ENCODE assay signal across 1 cellular context in genomic region chr22:42805016-42805997, GRCh38.
TF ChIP-seq lines count a peak whose summit lies in the region.

No MANE protein-coding gene starts in this region.

TF ChIP-seq in HepG2, 621 proteins besides CTCF, POLR2A, EP300 and RAD21 (continued from another document and continues in another):
- TF ChIP-seq, protein P1, sequence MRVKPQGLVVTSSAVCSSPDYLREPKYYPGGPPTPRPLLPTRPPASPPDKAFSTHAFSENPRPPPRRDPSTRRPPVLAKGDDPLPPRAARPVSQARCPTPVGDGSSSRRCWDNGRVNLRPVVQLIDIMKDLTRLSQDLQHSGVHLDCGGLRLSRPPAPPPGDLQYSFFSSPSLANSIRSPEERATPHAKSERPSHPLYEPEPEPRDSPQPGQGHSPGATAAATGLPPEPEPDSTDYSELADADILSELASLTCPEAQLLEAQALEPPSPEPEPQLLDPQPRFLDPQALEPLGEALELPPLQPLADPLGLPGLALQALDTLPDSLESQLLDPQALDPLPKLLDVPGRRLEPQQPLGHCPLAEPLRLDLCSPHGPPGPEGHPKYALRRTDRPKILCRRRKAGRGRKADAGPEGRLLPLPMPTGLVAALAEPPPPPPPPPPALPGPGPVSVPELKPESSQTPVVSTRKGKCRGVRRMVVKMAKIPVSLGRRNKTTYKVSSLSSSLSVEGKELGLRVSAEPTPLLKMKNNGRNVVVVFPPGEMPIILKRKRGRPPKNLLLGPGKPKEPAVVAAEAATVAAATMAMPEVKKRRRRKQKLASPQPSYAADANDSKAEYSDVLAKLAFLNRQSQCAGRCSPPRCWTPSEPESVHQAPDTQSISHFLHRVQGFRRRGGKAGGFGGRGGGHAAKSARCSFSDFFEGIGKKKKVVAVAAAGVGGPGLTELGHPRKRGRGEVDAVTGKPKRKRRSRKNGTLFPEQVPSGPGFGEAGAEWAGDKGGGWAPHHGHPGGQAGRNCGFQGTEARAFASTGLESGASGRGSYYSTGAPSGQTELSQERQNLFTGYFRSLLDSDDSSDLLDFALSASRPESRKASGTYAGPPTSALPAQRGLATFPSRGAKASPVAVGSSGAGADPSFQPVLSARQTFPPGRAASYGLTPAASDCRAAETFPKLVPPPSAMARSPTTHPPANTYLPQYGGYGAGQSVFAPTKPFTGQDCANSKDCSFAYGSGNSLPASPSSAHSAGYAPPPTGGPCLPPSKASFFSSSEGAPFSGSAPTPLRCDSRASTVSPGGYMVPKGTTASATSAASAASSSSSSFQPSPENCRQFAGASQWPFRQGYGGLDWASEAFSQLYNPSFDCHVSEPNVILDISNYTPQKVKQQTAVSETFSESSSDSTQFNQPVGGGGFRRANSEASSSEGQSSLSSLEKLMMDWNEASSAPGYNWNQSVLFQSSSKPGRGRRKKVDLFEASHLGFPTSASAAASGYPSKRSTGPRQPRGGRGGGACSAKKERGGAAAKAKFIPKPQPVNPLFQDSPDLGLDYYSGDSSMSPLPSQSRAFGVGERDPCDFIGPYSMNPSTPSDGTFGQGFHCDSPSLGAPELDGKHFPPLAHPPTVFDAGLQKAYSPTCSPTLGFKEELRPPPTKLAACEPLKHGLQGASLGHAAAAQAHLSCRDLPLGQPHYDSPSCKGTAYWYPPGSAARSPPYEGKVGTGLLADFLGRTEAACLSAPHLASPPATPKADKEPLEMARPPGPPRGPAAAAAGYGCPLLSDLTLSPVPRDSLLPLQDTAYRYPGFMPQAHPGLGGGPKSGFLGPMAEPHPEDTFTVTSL (CRISPR knock-in tag; IDR thresholded peaks at IDR 0.05; ENCODE audit: borderline replicate concordance) = peak; percentile 74
- peak; percentile 58; the same call in 1 of the 2 replicates for TF ChIP-seq SRY (CRISPR knock-in tag; IDR thresholded peaks at IDR 0.05)
- TF ChIP-seq, protein P2, sequence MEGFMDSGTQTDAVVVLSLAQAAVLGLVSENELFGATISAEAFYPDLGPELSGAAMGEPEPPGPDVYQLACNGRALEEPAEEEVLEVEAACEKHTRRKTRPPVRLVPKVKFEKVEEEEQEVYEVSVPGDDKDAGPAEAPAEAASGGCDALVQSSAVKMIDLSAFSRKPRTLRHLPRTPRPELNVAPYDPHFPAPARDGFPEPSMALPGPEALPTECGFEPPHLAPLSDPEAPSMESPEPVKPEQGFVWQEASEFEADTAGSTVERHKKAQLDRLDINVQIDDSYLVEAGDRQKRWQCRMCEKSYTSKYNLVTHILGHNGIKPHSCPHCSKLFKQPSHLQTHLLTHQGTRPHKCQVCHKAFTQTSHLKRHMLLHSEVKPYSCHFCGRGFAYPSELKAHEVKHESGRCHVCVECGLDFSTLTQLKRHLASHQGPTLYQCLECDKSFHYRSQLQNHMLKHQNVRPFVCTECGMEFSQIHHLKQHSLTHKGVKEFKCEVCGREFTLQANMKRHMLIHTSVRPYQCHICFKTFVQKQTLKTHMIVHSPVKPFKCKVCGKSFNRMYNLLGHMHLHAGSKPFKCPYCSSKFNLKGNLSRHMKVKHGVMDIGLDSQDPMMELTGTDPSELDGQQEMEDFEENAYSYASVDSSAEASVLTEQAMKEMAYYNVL (CRISPR knock-in tag; IDR thresholded peaks at IDR 0.05; ENCODE audit: borderline replicate concordance) = 0 out of 2 replicates have a peak, but pooled peaks have one; percentile 28
- no peak for TF ChIP-seq ZNF75D (CRISPR knock-in tag; IDR thresholded peaks at IDR 0.05; ENCODE audit: borderline replicate concordance)
- no peak for TF ChIP-seq ZNF101 (CRISPR knock-in tag; IDR thresholded peaks at IDR 0.05; ENCODE audit: borderline replicate concordance, low read depth)
- no peak for TF ChIP-seq MZF1 (CRISPR knock-in tag; IDR thresholded peaks at IDR 0.05; ENCODE audit: borderline replicate concordance)
- TF ChIP-seq ZNF747 (CRISPR knock-in tag; IDR thresholded peaks at IDR 0.05; ENCODE audit: borderline replicate concordance) = no peak
- TF ChIP-seq, protein P3, sequence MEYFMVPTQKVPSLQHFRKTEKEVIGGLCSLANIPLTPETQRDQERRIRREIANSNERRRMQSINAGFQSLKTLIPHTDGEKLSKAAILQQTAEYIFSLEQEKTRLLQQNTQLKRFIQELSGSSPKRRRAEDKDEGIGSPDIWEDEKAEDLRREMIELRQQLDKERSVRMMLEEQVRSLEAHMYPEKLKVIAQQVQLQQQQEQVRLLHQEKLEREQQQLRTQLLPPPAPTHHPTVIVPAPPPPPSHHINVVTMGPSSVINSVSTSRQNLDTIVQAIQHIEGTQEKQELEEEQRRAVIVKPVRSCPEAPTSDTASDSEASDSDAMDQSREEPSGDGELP (IDR thresholded peaks at IDR 0.05; ENCODE audit: borderline replicate concordance, low read depth) = peak; percentile 54; the same call in 1 of the 2 replicates
- TF ChIP-seq KLF6 (CRISPR knock-in tag; IDR thresholded peaks at IDR 0.05) = no peak
- peak; percentile 5 for TF ChIP-seq TEAD3 (CRISPR knock-in tag; optimal IDR thresholded peaks at IDR 0.05; ENCODE audit: borderline replicate concordance)
- TF ChIP-seq ZBED4 (CRISPR knock-in tag; IDR thresholded peaks at IDR 0.05; ENCODE audit: borderline replicate concordance) = no peak
- TF ChIP-seq ZNF33B (CRISPR knock-in tag; IDR thresholded peaks at IDR 0.05) = no peak
- TF ChIP-seq BRD4 (CRISPR knock-in tag; IDR thresholded peaks at IDR 0.05) = peak; percentile 81
- TF ChIP-seq, protein P4, sequence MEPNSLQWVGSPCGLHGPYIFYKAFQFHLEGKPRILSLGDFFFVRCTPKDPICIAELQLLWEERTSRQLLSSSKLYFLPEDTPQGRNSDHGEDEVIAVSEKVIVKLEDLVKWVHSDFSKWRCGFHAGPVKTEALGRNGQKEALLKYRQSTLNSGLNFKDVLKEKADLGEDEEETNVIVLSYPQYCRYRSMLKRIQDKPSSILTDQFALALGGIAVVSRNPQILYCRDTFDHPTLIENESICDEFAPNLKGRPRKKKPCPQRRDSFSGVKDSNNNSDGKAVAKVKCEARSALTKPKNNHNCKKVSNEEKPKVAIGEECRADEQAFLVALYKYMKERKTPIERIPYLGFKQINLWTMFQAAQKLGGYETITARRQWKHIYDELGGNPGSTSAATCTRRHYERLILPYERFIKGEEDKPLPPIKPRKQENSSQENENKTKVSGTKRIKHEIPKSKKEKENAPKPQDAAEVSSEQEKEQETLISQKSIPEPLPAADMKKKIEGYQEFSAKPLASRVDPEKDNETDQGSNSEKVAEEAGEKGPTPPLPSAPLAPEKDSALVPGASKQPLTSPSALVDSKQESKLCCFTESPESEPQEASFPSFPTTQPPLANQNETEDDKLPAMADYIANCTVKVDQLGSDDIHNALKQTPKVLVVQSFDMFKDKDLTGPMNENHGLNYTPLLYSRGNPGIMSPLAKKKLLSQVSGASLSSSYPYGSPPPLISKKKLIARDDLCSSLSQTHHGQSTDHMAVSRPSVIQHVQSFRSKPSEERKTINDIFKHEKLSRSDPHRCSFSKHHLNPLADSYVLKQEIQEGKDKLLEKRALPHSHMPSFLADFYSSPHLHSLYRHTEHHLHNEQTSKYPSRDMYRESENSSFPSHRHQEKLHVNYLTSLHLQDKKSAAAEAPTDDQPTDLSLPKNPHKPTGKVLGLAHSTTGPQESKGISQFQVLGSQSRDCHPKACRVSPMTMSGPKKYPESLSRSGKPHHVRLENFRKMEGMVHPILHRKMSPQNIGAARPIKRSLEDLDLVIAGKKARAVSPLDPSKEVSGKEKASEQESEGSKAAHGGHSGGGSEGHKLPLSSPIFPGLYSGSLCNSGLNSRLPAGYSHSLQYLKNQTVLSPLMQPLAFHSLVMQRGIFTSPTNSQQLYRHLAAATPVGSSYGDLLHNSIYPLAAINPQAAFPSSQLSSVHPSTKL (CRISPR knock-in tag; IDR thresholded peaks at IDR 0.05) = peak; percentile 83
- no peak for TF ChIP-seq BORCS8-MEF2B (CRISPR knock-in tag; IDR thresholded peaks at IDR 0.05)
- TF ChIP-seq ZNF207 (IDR thresholded peaks at IDR 0.05; ENCODE audit: borderline replicate concordance) = no peak
- no peak for TF ChIP-seq PRPF4 (IDR thresholded peaks at IDR 0.05; ENCODE audit: low read depth, low read length, poor library complexity, severe bottlenecking)
- TF ChIP-seq, protein P5, sequence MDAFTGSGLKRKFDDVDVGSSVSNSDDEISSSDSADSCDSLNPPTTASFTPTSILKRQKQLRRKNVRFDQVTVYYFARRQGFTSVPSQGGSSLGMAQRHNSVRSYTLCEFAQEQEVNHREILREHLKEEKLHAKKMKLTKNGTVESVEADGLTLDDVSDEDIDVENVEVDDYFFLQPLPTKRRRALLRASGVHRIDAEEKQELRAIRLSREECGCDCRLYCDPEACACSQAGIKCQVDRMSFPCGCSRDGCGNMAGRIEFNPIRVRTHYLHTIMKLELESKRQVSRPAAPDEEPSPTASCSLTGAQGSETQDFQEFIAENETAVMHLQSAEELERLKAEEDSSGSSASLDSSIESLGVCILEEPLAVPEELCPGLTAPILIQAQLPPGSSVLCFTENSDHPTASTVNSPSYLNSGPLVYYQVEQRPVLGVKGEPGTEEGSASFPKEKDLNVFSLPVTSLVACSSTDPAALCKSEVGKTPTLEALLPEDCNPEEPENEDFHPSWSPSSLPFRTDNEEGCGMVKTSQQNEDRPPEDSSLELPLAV (CRISPR knock-in tag; conservative IDR thresholded peaks at IDR 0.05; ENCODE audit: low read depth) = no peak
- peak; percentile 23 for TF ChIP-seq MED8 (CRISPR knock-in tag; IDR thresholded peaks at IDR 0.05; ENCODE audit: insufficient replicate concordance)
- no peak for TF ChIP-seq DNMT1 (CRISPR knock-in tag; IDR thresholded peaks at IDR 0.05)
- peak; percentile 62 for TF ChIP-seq SIX4 (CRISPR knock-in tag; IDR thresholded peaks at IDR 0.05)
- no peak for TF ChIP-seq ZNF558 (CRISPR knock-in tag; IDR thresholded peaks at IDR 0.05; ENCODE audit: borderline replicate concordance)
- TF ChIP-seq EHMT2 (IDR thresholded peaks at IDR 0.05; ENCODE audit: borderline replicate concordance, low read depth, low read length) = no peak
- TF ChIP-seq, protein P6, sequence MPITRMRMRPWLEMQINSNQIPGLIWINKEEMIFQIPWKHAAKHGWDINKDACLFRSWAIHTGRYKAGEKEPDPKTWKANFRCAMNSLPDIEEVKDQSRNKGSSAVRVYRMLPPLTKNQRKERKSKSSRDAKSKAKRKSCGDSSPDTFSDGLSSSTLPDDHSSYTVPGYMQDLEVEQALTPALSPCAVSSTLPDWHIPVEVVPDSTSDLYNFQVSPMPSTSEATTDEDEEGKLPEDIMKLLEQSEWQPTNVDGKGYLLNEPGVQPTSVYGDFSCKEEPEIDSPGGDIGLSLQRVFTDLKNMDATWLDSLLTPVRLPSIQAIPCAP (CRISPR knock-in tag; IDR thresholded peaks at IDR 0.05; ENCODE audit: low read depth) = no peak
- TF ChIP-seq TEAD2 (CRISPR knock-in tag; IDR thresholded peaks at IDR 0.05) = no peak
- TF ChIP-seq ZSCAN30 (CRISPR knock-in tag; IDR thresholded peaks at IDR 0.05) = no peak
- no peak for TF ChIP-seq ZNF780A (CRISPR knock-in tag; IDR thresholded peaks at IDR 0.05)
- TF ChIP-seq ZNF3 (CRISPR knock-in tag; IDR thresholded peaks at IDR 0.05) = peak; percentile 68
- no peak for TF ChIP-seq ZNF720 (CRISPR knock-in tag; IDR thresholded peaks at IDR 0.05)
- TF ChIP-seq ARID2 (CRISPR knock-in tag; IDR thresholded peaks at IDR 0.05; ENCODE audit: borderline replicate concordance) = no peak
- peak; percentile 62 for TF ChIP-seq SAP130 (CRISPR knock-in tag; IDR thresholded peaks at IDR 0.05; ENCODE audit: low read depth)
- TF ChIP-seq, protein P7, sequence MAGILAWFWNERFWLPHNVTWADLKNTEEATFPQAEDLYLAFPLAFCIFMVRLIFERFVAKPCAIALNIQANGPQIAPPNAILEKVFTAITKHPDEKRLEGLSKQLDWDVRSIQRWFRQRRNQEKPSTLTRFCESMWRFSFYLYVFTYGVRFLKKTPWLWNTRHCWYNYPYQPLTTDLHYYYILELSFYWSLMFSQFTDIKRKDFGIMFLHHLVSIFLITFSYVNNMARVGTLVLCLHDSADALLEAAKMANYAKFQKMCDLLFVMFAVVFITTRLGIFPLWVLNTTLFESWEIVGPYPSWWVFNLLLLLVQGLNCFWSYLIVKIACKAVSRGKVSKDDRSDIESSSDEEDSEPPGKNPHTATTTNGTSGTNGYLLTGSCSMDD (CRISPR knock-in tag; IDR thresholded peaks at IDR 0.05) = no peak
- no peak for TF ChIP-seq ZNF713 (CRISPR knock-in tag; IDR thresholded peaks at IDR 0.05)
- peak; percentile 61 for TF ChIP-seq MIXL1 (CRISPR knock-in tag; IDR thresholded peaks at IDR 0.05)
- TF ChIP-seq ZNF180 (CRISPR knock-in tag; IDR thresholded peaks at IDR 0.05; ENCODE audit: borderline replicate concordance, low read depth) = no peak
- TF ChIP-seq SSRP1 (CRISPR knock-in tag; IDR thresholded peaks at IDR 0.05) = 0 out of 2 replicates have a peak, but pooled peaks have one; percentile 58
- TF ChIP-seq ZNF441 (CRISPR knock-in tag; IDR thresholded peaks at IDR 0.05; ENCODE audit: borderline replicate concordance) = no peak
- TF ChIP-seq HDAC6 (IDR thresholded peaks at IDR 0.05; ENCODE audit: low read depth, low read length) = no peak
- peak; percentile 47; the same call in 1 of the 2 replicates for TF ChIP-seq NFKB2 (CRISPR knock-in tag; IDR thresholded peaks at IDR 0.05; ENCODE audit: borderline replicate concordance)
- TF ChIP-seq LBX2 (CRISPR knock-in tag; IDR thresholded peaks at IDR 0.05; ENCODE audit: borderline replicate concordance) = no peak
- no peak for TF ChIP-seq ZNF737 (CRISPR knock-in tag; IDR thresholded peaks at IDR 0.05; ENCODE audit: borderline replicate concordance)
- TF ChIP-seq GATAD2A (CRISPR knock-in tag; IDR thresholded peaks at IDR 0.05) = peak; percentile 93
